Comparison of ENCODE assay signal across 8 cellular contexts in genomic region chr12:54404061-54405004, GRCh38. TPM values are rescaled to one million over a fixed set of nuclear protein-coding genes. Genes with fewer than 3 reads are reported as not detected.
DNase-seq lines count a peak whose midpoint lies in the region; ATAC-seq, FAIRE-seq and TF ChIP-seq lines count a peak whose summit lies in the region.

No MANE protein-coding gene starts in this region.

- POLR2A ChIA-PET in CD8-positive, alpha-beta memory T cell (lab: Charles Lee) = interaction anchor here (0.5 kb wide), 1 partner anchor 15 kb away, joined by 4 read pairs; no protein-coding TSS in a partner anchor
- POLR2A ChIA-PET in HEK293T (lab: Yijun Ruan, JAX) = no interaction called here

- H3K27me3 ChIP-seq in CD8-positive, alpha-beta memory T cell (ENCODE audit: insufficient read depth, low read length, poor library complexity, severe bottlenecking) = no peaks in the 10 kb centered on the region
- H3K27me3 ChIP-seq in SJSA1 (replicated peaks) (no peaks in the 10 kb centered on the region), keratinocyte (ENCODE audit: control insufficient read depth, extremely low read depth, insufficient read depth, low read length) (no peaks in the 10 kb centered on the region)

- no peak overlapping the region for H3K27ac ChIP-seq in CD8-positive, alpha-beta memory T cell (ENCODE audit: low read depth, low read length)
- H3K27ac ChIP-seq in SJSA1 (no peak overlapping the region), keratinocyte (ENCODE audit: control insufficient read depth, insufficient read depth, low read length) (no peak overlapping the region)

- H2AFZ ChIP-seq in keratinocyte (ENCODE audit: control insufficient read depth, low read length) = no peak overlapping the region

- H3K36me3 ChIP-seq in CD8-positive, alpha-beta memory T cell (ENCODE audit: insufficient read depth, low read length) = peaks cover 81% of the 10 kb centered on the region
- H3K36me3 ChIP-seq in SJSA1 = peaks cover 98% of the 10 kb centered on the region
- H3K36me3 ChIP-seq in keratinocyte (ENCODE audit: control insufficient read depth in 2 of 2, extremely low read depth in 1 of 2, insufficient read depth in 2 of 2, low read length in 2 of 2) = peaks cover 79% of the 10 kb centered on the region in 2 experiments

- no peaks in the 10 kb centered on the region for H3K27me3 Mint-ChIP-seq in CD8-positive, alpha-beta memory T cell

- no peak overlapping the region for H3K9ac ChIP-seq in keratinocyte (ENCODE audit: control insufficient read depth, extremely low read depth, insufficient read depth, low read length)

- ATAC-seq in GM21360 (IDR thresholded peaks at IDR 0.05; ENCODE audit: unreplicated experiment) = no peak
- no peak for ATAC-seq in HG02678 (IDR thresholded peaks at IDR 0.05; ENCODE audit: unreplicated experiment)

- H3K9me3 ChIP-seq in CD8-positive, alpha-beta memory T cell (ENCODE audit: low read length) = no peaks in the 10 kb centered on the region
- H3K9me3 ChIP-seq in SJSA1 (replicated peaks) (no peaks in the 10 kb centered on the region), keratinocyte (ENCODE audit: control insufficient read depth, low read depth, low read length) (no peaks in the 10 kb centered on the region)

- peaks cover 35 to 44% (median 41%) of the 10 kb centered on the region in 3 donors for H3K4me1 Mint-ChIP-seq in CD8-positive, alpha-beta memory T cell

- H3K4me1 ChIP-seq in CD8-positive, alpha-beta memory T cell (ENCODE audit: insufficient read depth, low read length) = peaks cover 18% of the 10 kb centered on the region
- no peaks in the 10 kb centered on the region for H3K4me1 ChIP-seq in SJSA1 (replicated peaks)
- H3K4me1 ChIP-seq in keratinocyte (ENCODE audit: control insufficient read depth, extremely low read depth, insufficient read depth, low read length) = no peaks in the 10 kb centered on the region

- H3K9me1 ChIP-seq in keratinocyte (ENCODE audit: control insufficient read depth, extremely low read depth, insufficient read depth, low read length) = no peaks in the 10 kb centered on the region

- peak overlapping the region in 1 of 7 donors; percentile 6 for H3K4me3 Mint-ChIP-seq in CD8-positive, alpha-beta memory T cell

- H3K9me3 Mint-ChIP-seq in CD8-positive, alpha-beta memory T cell = no peaks in the 10 kb centered on the region

- FAIRE-seq in keratinocyte (lab: Jason Lieb, UNC) = peak; percentile 55

- peaks cover 22 to 96% (median 35%) of the 10 kb centered on the region in 3 donors for H3K36me3 Mint-ChIP-seq in CD8-positive, alpha-beta memory T cell

- H3K4me2 ChIP-seq in keratinocyte (ENCODE audit: control insufficient read depth, extremely low read depth, insufficient read depth, low read depth, low read length) = no peak overlapping the region

- H3K4me3 ChIP-seq in CD8-positive, alpha-beta memory T cell (ENCODE audit: low read length) = no peak overlapping the region
- H3K4me3 ChIP-seq in SJSA1 = no peak overlapping the region
- no peak overlapping the region for H3K4me3 ChIP-seq in keratinocyte (ENCODE audit: control insufficient read depth in 2 of 3, extremely low read depth in 1 of 3, insufficient read depth in 2 of 3, low read depth in 1 of 3, low read length in 3 of 3)

- CTCF ChIA-PET in CD8-positive, alpha-beta memory T cell (lab: Charles Lee) = interaction anchor here (0.6 to 11.8 kb wide), 15 partner anchors 8 to 165 kb away, joined by 3 to 386 read pairs (median 3); partner anchors contain the start of genes ITGA5 and NCKAP1L
- CTCF ChIA-PET in HEK293T (lab: Yijun Ruan, JAX) = interaction anchor here (0.6 to 2.1 kb wide), 18 partner anchors 8 to 62 kb away, joined by 3 to 24 read pairs (median 4); partner anchors contain the start of gene ZNF385A

- DNase-seq in CD8-positive, alpha-beta memory T cell = peak; percentile 47 to 76 (median 59)
- peak; percentile 70 for DNase-seq in HEK293T (ENCODE audit: extremely low spot score)
- peak; percentile 44 to 65 for DNase-seq in SJSA1 (ENCODE audit: low read depth in 1 of 2, low spot score in 2 of 2)
- peak; percentile 54 for DNase-seq in amniotic epithelial cell (ENCODE audit: low read depth)
- DNase-seq in keratinocyte (ENCODE audit: low read depth, low spot score) = no peak
- DNase-seq in stimulated activated CD4-positive, alpha-beta T cell treated with anti-CD3 and anti-CD28 coated beads, Interleukin-4, amount 100 ng/mL, for 4 hours = peak; percentile 36 to 58

- no peaks in the 10 kb centered on the region for H4K20me1 ChIP-seq in keratinocyte (ENCODE audit: control insufficient read depth, extremely low read depth, insufficient read depth, low read length)

- dilution Hi-C loops in keratinocyte (cut with MboI; ENCODE audit: extremely low pct_ligation_motif_present, low sequenced_read_pairs) = no loop called here

- TF ChIP-seq CTCF in keratinocyte (optimal IDR thresholded peaks at IDR 0.05 in 1 of 3, IDR thresholded peaks at IDR 0.05 in 1 of 3, conservative IDR thresholded peaks at IDR 0.05 in 1 of 3; ENCODE audit: extremely low read depth in 1 of 3, insufficient read depth in 2 of 3, low read length in 3 of 3) = peak; percentile 74 to 99 (median 93)

- H3K79me2 ChIP-seq in keratinocyte (ENCODE audit: control insufficient read depth, insufficient read depth, low read length) = peaks cover 1% of the 10 kb centered on the region

- H3K27ac Mint-ChIP-seq in CD8-positive, alpha-beta memory T cell = peak overlapping the region; percentile 83 to 97 (median 93)

TF ChIP-seq in HEK293T, 16 proteins besides CTCF, POLR2A, EP300 and RAD21:
- TF ChIP-seq PKNOX1 (IDR thresholded peaks at IDR 0.05) = no peak
- TF ChIP-seq FOXA1 (IDR thresholded peaks at IDR 0.05) = no peak
- no peak for TF ChIP-seq ELF4 (IDR thresholded peaks at IDR 0.05)
- no peak for TF ChIP-seq BHLHE40 (IDR thresholded peaks at IDR 0.05; ENCODE audit: borderline replicate concordance)
- TF ChIP-seq SP1 (IDR thresholded peaks at IDR 0.05) = no peak
- TF ChIP-seq FOXK2 (IDR thresholded peaks at IDR 0.05) = no peak
- TF ChIP-seq FOXM1 (IDR thresholded peaks at IDR 0.05; ENCODE audit: borderline replicate concordance) = no peak

RNA-seq across cellular contexts. Expression of gene ITGA5, which starts 14.7 kb away (rescaled TPM):
- total RNA-seq in CD8-positive, alpha-beta memory T cell = 10 to 100 TPM; 23.2 to 25.7 TPM
- 50.6 TPM for polyA plus RNA-seq in CD8-positive, alpha-beta memory T cell
- total RNA-seq in SJSA1 (2014; rRNA removed; shearing (Covaris generic)) = 78.9 and 99.4 TPM in 2 replicates
- polyA plus RNA-seq in keratinocyte = 47.9 to 107 TPM (median 68.0 TPM) in 3 replicates
- 14.5 TPM for polyA plus RNA-seq in keratinocyte (2011; ENCODE audit: low read depth)
- polyA plus RNA-seq in keratinocyte (2011; cell fraction: cytosol; rRNA removed) = 25.2 and 31.4 TPM in 2 replicates
- 168 and 190 TPM in 2 replicates for polyA plus RNA-seq in keratinocyte (2011; cell fraction: nucleus; rRNA removed)
- polyA plus RNA-seq in keratinocyte (2012; ENCODE audit: low replicate concordance) = 38.3 and 109 TPM in 2 replicates
- 127 to 228 TPM (median 141 TPM) in 3 replicates for polyA minus RNA-seq in keratinocyte
- 88.1 TPM for polyA minus RNA-seq in keratinocyte (2011; cell fraction: cytosol; rRNA and poly(A)+ RNA removed)
- polyA minus RNA-seq in keratinocyte (2011; cell fraction: nucleus; rRNA and poly(A)+ RNA removed) = 246 and 280 TPM in 2 replicates

RNA-seq across cellular contexts. Expression of gene ZNF385A, which starts 19.8 kb away (rescaled TPM):
- total RNA-seq in CD8-positive, alpha-beta memory T cell = under 1 TPM; 0.77 to 0.78 TPM
- not detected for polyA plus RNA-seq in CD8-positive, alpha-beta memory T cell
- 0.31 and 0.42 TPM in 2 replicates for total RNA-seq in SJSA1 (2014; rRNA removed; shearing (Covaris generic))
- polyA plus RNA-seq in keratinocyte = 11.4 to 20.1 TPM (median 13.3 TPM) in 3 replicates
- 64.8 TPM for polyA plus RNA-seq in keratinocyte (2011; ENCODE audit: low read depth)
- 18.1 and 42.4 TPM in 2 replicates for polyA plus RNA-seq in keratinocyte (2011; cell fraction: cytosol; rRNA removed)
- 25.2 and 35.8 TPM in 2 replicates for polyA plus RNA-seq in keratinocyte (2011; cell fraction: nucleus; rRNA removed)
- polyA plus RNA-seq in keratinocyte (2012; ENCODE audit: low replicate concordance) = 77.0 and 80.7 TPM in 2 replicates
- polyA minus RNA-seq in keratinocyte = 16.2 to 88.2 TPM (median 23.5 TPM) in 3 replicates
- 58.1 TPM for polyA minus RNA-seq in keratinocyte (2011; cell fraction: cytosol; rRNA and poly(A)+ RNA removed)
- 26.4 and 36.5 TPM in 2 replicates for polyA minus RNA-seq in keratinocyte (2011; cell fraction: nucleus; rRNA and poly(A)+ RNA removed)

RNA-seq across cellular contexts. Expression of gene GPR84, which starts 40.0 kb away (rescaled TPM):
- total RNA-seq in CD8-positive, alpha-beta memory T cell = under 1 TPM; 0.15 to 0.16 TPM
- polyA plus RNA-seq in CD8-positive, alpha-beta memory T cell = not detected
- not detected in 2 replicates for total RNA-seq in SJSA1 (2014; rRNA removed; shearing (Covaris generic))
- 0.08 to 0.17 TPM (median 0.12 TPM) in 3 replicates for polyA plus RNA-seq in keratinocyte
- 0.39 TPM for polyA plus RNA-seq in keratinocyte (2011; ENCODE audit: low read depth)
- not detected in 2 replicates for polyA plus RNA-seq in keratinocyte (2011; cell fraction: cytosol; rRNA removed)
- 1.2 and 1.7 TPM in 2 replicates for polyA plus RNA-seq in keratinocyte (2011; cell fraction: nucleus; rRNA removed)
- polyA plus RNA-seq in keratinocyte (2012; ENCODE audit: low replicate concordance) = 0.07 and 0.93 TPM in 2 replicates
- polyA minus RNA-seq in keratinocyte = 0.70 TPM in 1 of 3 replicates, not detected in the others
- not detected for polyA minus RNA-seq in keratinocyte (2011; cell fraction: cytosol; rRNA and poly(A)+ RNA removed)
- polyA minus RNA-seq in keratinocyte (2011; cell fraction: nucleus; rRNA and poly(A)+ RNA removed) = 0.21 and 0.39 TPM in 2 replicates
